1 cellular context compared by ENCODE assay signal in the genomic region with DNA sequence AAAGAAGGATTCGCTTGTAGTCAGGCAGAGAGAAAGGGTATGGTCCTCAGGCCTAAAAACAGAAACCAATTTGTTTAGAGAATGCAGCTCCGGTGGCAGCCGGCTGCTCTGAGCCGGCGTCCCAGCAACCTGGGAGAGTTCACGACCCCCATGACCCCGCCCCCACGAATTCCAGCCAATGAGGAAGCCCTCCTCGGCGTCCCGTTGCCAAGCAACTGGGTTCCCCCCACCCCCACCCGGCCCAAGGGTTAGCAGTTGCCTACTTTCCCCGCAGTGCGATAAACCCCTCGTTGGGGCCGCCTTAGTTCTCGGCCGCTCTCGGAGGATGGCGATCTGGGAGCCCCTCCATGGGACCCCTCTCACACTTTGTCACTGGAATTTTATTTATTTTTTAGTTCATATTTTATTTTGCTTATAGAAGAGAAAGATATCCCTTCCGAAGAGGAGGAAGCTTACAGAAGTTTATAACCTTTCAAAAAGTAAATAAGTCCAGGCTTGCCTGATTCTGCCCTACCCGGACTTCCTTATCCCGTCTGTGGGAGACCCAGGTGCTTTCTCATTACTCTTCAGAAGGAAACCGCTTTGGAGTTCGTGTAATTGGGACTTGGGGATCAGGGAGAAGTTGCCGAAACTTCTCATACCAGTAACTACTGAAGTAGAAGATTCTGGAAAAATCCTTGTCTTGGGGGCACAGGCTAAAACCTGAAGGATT.
TF ChIP-seq lines count a peak whose summit lies in the region.

A gene with protein sequence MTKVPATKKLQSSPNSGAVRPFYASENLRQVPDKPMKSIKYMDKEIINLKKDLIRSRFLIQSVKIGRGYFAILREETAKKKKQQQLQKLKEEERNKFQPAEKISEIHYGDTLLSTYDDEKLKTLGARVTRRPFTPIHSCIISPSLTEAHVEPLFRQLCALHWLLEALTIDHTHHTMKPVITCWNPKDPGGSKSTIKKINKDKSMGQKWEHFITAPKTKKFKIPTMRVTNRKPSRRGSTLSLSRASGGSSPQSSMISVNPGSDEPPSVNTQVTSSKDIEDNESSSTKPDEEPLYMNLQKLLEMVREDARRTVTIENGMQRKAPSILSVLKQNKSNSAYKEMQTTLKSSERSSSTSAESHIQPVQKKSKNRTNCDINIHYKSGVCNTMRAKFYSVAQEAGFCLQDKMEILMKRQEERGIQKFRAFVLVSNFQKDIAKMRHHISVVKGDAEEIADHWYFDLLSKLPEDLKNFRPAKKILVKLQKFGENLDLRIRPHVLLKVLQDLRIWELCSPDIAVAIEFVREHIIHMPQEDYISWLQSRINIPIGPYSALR (plus strand): TSS at position 271 of the 712 bp plus-strand sequence. CDS start 448 bp downstream, outside the sequence.

TF ChIP-seq in HCT116, 20 proteins besides CTCF, POLR2A, EP300 and RAD21 (continued from another document):
- TF ChIP-seq SIN3A (IDR thresholded peaks at IDR 0.05; ENCODE audit: low read depth) (no peak), FOSL1 (IDR thresholded peaks at IDR 0.05; ENCODE audit: low read depth) (no peak)
